Comparison of ENCODE assay signal across 8 cellular contexts in the genomic region with DNA sequence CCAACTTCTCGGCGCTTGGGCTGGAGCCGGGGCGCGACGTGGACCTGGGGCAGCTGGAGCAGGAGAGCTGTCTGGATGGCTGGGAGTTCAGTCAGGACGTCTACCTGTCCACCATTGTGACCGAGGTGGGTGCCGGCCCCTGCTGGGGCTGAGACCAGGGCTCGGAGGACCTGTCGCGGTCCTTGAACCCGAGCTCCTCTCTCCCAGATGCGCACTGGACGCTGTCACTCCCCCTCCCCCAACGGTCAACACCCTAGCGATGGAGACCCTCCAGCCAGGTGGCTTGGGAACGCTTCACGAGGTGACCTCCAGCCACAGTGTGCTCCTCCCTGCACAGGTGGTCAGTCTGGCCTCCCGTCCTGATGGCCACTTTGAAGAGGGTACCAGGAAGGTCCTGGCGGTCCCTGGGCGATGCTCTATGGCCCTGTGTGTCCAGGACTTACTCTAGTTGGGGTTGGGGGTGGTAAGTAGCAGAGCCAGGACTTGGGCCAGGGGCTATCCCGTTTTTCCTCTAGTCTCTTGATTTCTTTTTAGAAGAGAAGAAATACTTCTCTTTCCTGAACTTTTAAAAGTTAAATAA. TPM values are rescaled to one million over a fixed set of nuclear protein-coding genes. Genes with fewer than 3 reads are reported as not detected.
DNase-seq lines count a peak whose midpoint lies in the region; ATAC-seq and TF ChIP-seq lines count a peak whose summit lies in the region.

No MANE protein-coding gene starts in this region.

- H3K27me3 ChIP-seq in MM.1S (replicated peaks; ENCODE audit: insufficient read depth, low read length): no peaks in the 10 kb centered on the region
- H3K27me3 ChIP-seq in endocrine pancreas (ENCODE audit: control insufficient read depth, insufficient read depth, low read length): no peaks in the 10 kb centered on the region
- no peaks in the 10 kb centered on the region for H3K27me3 ChIP-seq in naive thymus-derived CD4-positive, alpha-beta T cell (ENCODE audit: control insufficient read depth in 2 of 2, insufficient read depth in 2 of 2, low read length in 2 of 2)

- no peak for ATAC-seq in naive thymus-derived CD4-positive, alpha-beta T cell

- H3F3A ChIP-seq in MM.1S (ENCODE audit: insufficient read depth, low read length): no peaks in the 10 kb centered on the region

- H4K20me1 ChIP-seq in MM.1S (ENCODE audit: insufficient read depth, low read length): no peaks in the 10 kb centered on the region

- H3K27me3 Mint-ChIP-seq in naive thymus-derived CD4-positive, alpha-beta T cell: no peaks in the 10 kb centered on the region

- H3K27ac Mint-ChIP-seq in naive thymus-derived CD4-positive, alpha-beta T cell: peak overlapping the region; percentile 58 to 91 (median 83)

- peaks cover 12 to 40% (median 31%) of the 10 kb centered on the region in 7 donors for H3K4me1 Mint-ChIP-seq in naive thymus-derived CD4-positive, alpha-beta T cell

- intact Hi-C loops in naive thymus-derived CD4-positive, alpha-beta T cell (cut with micrococcal nuclease): no loop called here

- no peaks in the 10 kb centered on the region for H3K36me3 Mint-ChIP-seq in naive thymus-derived CD4-positive, alpha-beta T cell

- H3K4me3 ChIP-seq in AG10803 (ENCODE audit: low read length) (peak overlapping the region; percentile 65), MM.1S (ENCODE audit: low read length) (peak overlapping the region; percentile 90), endocrine pancreas (ENCODE audit: control insufficient read depth, insufficient read depth, low read length) (peak overlapping the region; percentile 57)
- H3K4me3 ChIP-seq in naive thymus-derived CD4-positive, alpha-beta T cell (ENCODE audit: low read length): peak overlapping the region; percentile 72

- no peaks in the 10 kb centered on the region for H3K9me3 Mint-ChIP-seq in naive thymus-derived CD4-positive, alpha-beta T cell

- CTCF ChIA-PET in naive thymus-derived CD4-positive, alpha-beta T cell (lab: Charles Lee): no interaction called here

- H3K9me3 ChIP-seq in MM.1S (replicated peaks; ENCODE audit: insufficient read depth, low read length) (no peaks in the 10 kb centered on the region), endocrine pancreas (ENCODE audit: control insufficient read depth, low read length) (no peaks in the 10 kb centered on the region)
- no peaks in the 10 kb centered on the region for H3K9me3 ChIP-seq in naive thymus-derived CD4-positive, alpha-beta T cell (ENCODE audit: control insufficient read depth in 2 of 3, low read length in 3 of 3)

- no peak for TF ChIP-seq CTCF in AG10803 (conservative IDR thresholded peaks at IDR 0.05; ENCODE audit: low read length)
- no peak for TF ChIP-seq CTCF in MM.1S (IDR thresholded peaks at IDR 0.05; ENCODE audit: low read length)

- H3K4me2 ChIP-seq in MM.1S (ENCODE audit: low read depth, low read length): peak overlapping the region; percentile 96

- peaks cover 8% of the 10 kb centered on the region for H3K79me2 ChIP-seq in MM.1S (ENCODE audit: low read length)

- no peaks in the 10 kb centered on the region for H3K9me2 ChIP-seq in MM.1S (replicated peaks; ENCODE audit: insufficient read depth, low read length)

- DNase-seq in AG10803 (ENCODE audit: low read depth): no peak
- DNase-seq in MM.1S: no peak
- no peak for DNase-seq in naive thymus-derived CD4-positive, alpha-beta T cell
- DNase-seq in stimulated activated CD4-positive, alpha-beta T cell treated with anti-CD3 and anti-CD28 coated beads, Interleukin-15, amount 100 ng/mL, for 24 hours: no peak
- DNase-seq in activated effector memory CD4-positive, alpha-beta T cell treated with anti-CD3 and anti-CD28 coated beads, Interleukin-2, amount 50 U/mL, for 16 hours: no peak
- DNase-seq in dedifferentiated amniotic fluid mesenchymal stem cell (ENCODE audit: extremely low spot score): no peak
- DNase-seq in NCI-H2081 treated with DMSO at 0.1 percent for 48 hours (lab: John Stamatoyannopoulos, UW): no peak

- POLR2A ChIA-PET in naive thymus-derived CD4-positive, alpha-beta T cell (lab: Charles Lee): interaction anchor here (0.6 to 1.7 kb wide), 3 partner anchors 186 to 1607 kb away, joined by 3 to 5 read pairs (median 4); partner anchors contain the start of gene RAD50

- H3K36me3 ChIP-seq in MM.1S (replicated peaks; ENCODE audit: insufficient read depth, low read length) (no peaks in the 10 kb centered on the region), endocrine pancreas (ENCODE audit: control insufficient read depth, insufficient read depth, low read length) (no peaks in the 10 kb centered on the region)
- no peaks in the 10 kb centered on the region for H3K36me3 ChIP-seq in naive thymus-derived CD4-positive, alpha-beta T cell (ENCODE audit: control insufficient read depth in 2 of 3, insufficient read depth in 3 of 3, low read length in 3 of 3)

- H3K27ac ChIP-seq in MM.1S (ENCODE audit: low read length): peak overlapping the region; percentile 65; the same call in 1 of the 2 replicates
- peak overlapping the region; percentile 91 for H3K27ac ChIP-seq in naive thymus-derived CD4-positive, alpha-beta T cell (ENCODE audit: low read depth, low read length)

- peak overlapping the region; percentile 91 for H2AFZ ChIP-seq in MM.1S (ENCODE audit: low read length)

- H3K4me3 Mint-ChIP-seq in naive thymus-derived CD4-positive, alpha-beta T cell: peak overlapping the region; percentile 76 to 92 (median 88)

- peak overlapping the region; percentile 71 for H3K9ac ChIP-seq in MM.1S (ENCODE audit: low read length)
- H3K9ac ChIP-seq in endocrine pancreas (ENCODE audit: control insufficient read depth, insufficient read depth, low read length): peak overlapping the region; percentile 55

- peaks cover 5% of the 10 kb centered on the region for H3K4me1 ChIP-seq in MM.1S (ENCODE audit: low read length)
- peaks cover 6% of the 10 kb centered on the region for H3K4me1 ChIP-seq in endocrine pancreas (ENCODE audit: control insufficient read depth, insufficient read depth, low read length)
- peaks cover 7 to 11% of the 10 kb centered on the region in 2 donors for H3K4me1 ChIP-seq in naive thymus-derived CD4-positive, alpha-beta T cell (ENCODE audit: control insufficient read depth in 2 of 2, insufficient read depth in 2 of 2, low read length in 2 of 2)

RNA-seq across cellular contexts. Expression of gene SLC22A5, which starts 0.8 kb away (rescaled TPM):
- total RNA-seq in naive thymus-derived CD4-positive, alpha-beta T cell: 10 to 100 TPM in 1 of 5 experiments, 1 to 10 TPM in 4; 6.8 to 10.8 (median 8.0) TPM
- 1 to 10 TPM; 1.8 to 3.6 TPM for polyA plus RNA-seq in naive thymus-derived CD4-positive, alpha-beta T cell
